9 cellular contexts compared by ENCODE assay signal in genomic region chr17:7328009-7328408, GRCh38. TPM values are rescaled to one million over a fixed set of nuclear protein-coding genes. Genes with fewer than 3 reads are reported as not detected.
DNase-seq lines count a peak whose midpoint lies in the region; ATAC-seq and TF ChIP-seq lines count a peak whose summit lies in the region.
"Had no signal": no experiment of that assay in that cellular context is flagged by ENCODE, and none has a peak within 500 bp of the region (broad histone marks: within the 10 kb centered on the region; RNA-seq: fewer than 3 reads in every experiment).

No MANE protein-coding gene starts in this region.

- H3K4me3 Mint-ChIP-seq in activated naive CD4-positive, alpha-beta T cell treated with anti-CD3 and anti-CD28 coated beads, Interleukin-2, amount 50 U/mL, for 24 hours: peak overlapping the region; percentile 89
- H3K4me3 Mint-ChIP-seq in activated B cell treated with CpG ODN at 0.5 μM for 24 hours: peak overlapping the region; percentile 95

- H3K27ac ChIP-seq in iPS-20b (ENCODE audit: low read length) (no peak overlapping the region), suprapubic skin (no peak overlapping the region)

- H3K4me1 Mint-ChIP-seq in activated naive CD4-positive, alpha-beta T cell treated with anti-CD3 and anti-CD28 coated beads, Interleukin-2, amount 50 U/mL, for 24 hours: peaks cover 38% of the 10 kb centered on the region
- peaks cover 41% of the 10 kb centered on the region for H3K4me1 Mint-ChIP-seq in activated B cell treated with CpG ODN at 0.5 μM for 24 hours

- intact Hi-C loops in activated B cell treated with CpG ODN at 0.5 μM for 24 hours (cut with micrococcal nuclease): loop anchor here (2.0 kb wide), 1 partner anchor 89 kb away; the partner anchor contains the start of gene PHF23

- no peaks in the 10 kb centered on the region for H3K9me3 Mint-ChIP-seq in activated naive CD4-positive, alpha-beta T cell treated with anti-CD3 and anti-CD28 coated beads, Interleukin-2, amount 50 U/mL, for 24 hours
- H3K9me3 Mint-ChIP-seq in activated B cell treated with CpG ODN at 0.5 μM for 24 hours: no peaks in the 10 kb centered on the region

- TF ChIP-seq POLR2A in suprapubic skin (IDR thresholded peaks at IDR 0.05): no peak

- H3K9ac ChIP-seq in iPS-20b (ENCODE audit: low read depth, low read length): peak overlapping the region; percentile 86; the same call in 1 of the 2 replicates

- POLR2A ChIA-PET in activated B cell treated with CpG ODN at 0.5 μM for 24 hours (lab: Charles Lee): interaction anchor here (1.0 to 3.8 kb wide), 6 partner anchors 9 to 359 kb away, joined by 6 to 52 read pairs (median 16); partner anchors contain the start of genes ACAP1, GPS2 and TP53

- peaks cover 33% of the 10 kb centered on the region for H3K36me3 ChIP-seq in iPS-20b (ENCODE audit: insufficient read depth, low read depth, low read length)
- peaks cover 28% of the 10 kb centered on the region for H3K36me3 ChIP-seq in suprapubic skin

- H3K4me1 ChIP-seq in iPS-20b (ENCODE audit: insufficient read depth, low read length) (peaks cover 3% of the 10 kb centered on the region; the same call in 1 of the 2 replicates), suprapubic skin (peaks cover 26% of the 10 kb centered on the region)

- H3K36me3 Mint-ChIP-seq in activated naive CD4-positive, alpha-beta T cell treated with anti-CD3 and anti-CD28 coated beads, Interleukin-2, amount 50 U/mL, for 24 hours: no peaks in the 10 kb centered on the region
- H3K36me3 Mint-ChIP-seq in activated B cell treated with CpG ODN at 0.5 μM for 24 hours (ENCODE audit: low read depth): peaks cover 48% of the 10 kb centered on the region

- H3K4me3 ChIP-seq in iPS-20b (ENCODE audit: low read length): peak overlapping the region; percentile 78
- H3K4me3 ChIP-seq in suprapubic skin: peak overlapping the region; percentile 71

- TF ChIP-seq CTCF in activated B cell treated with CpG ODN at 0.5 μM for 24 hours (IDR thresholded peaks at IDR 0.05) (no peak), suprapubic skin (IDR thresholded peaks at IDR 0.05) (no peak)

- H3K27me3 Mint-ChIP-seq in activated naive CD4-positive, alpha-beta T cell treated with anti-CD3 and anti-CD28 coated beads, Interleukin-2, amount 50 U/mL, for 24 hours: no peaks in the 10 kb centered on the region
- H3K27me3 Mint-ChIP-seq in activated B cell treated with CpG ODN at 0.5 μM for 24 hours: no peaks in the 10 kb centered on the region

- DNase-seq in activated naive CD4-positive, alpha-beta T cell (lab: John Stamatoyannopoulos, UW): no peak
- DNase-seq in activated B cell treated with CpG ODN at 0.5 μM for 24 hours (no peak), suprapubic skin (ENCODE audit: low spot score in 2 of 2) (no peak), NCI-H2029 treated with DMSO at 0.1 percent for 48 hours (lab: John Stamatoyannopoulos, UW) (no peak), DMS79 treated with DMSO at 0.1 percent for 48 hours (lab: John Stamatoyannopoulos, UW) (no peak)
- DNase-seq: hippocampal formation had no signal

- H3K9me3 ChIP-seq in iPS-20b (ENCODE audit: insufficient read depth, low read depth, low read length) (no peaks in the 10 kb centered on the region), suprapubic skin (no peaks in the 10 kb centered on the region)

- ATAC-seq in activated B cell treated with CpG ODN at 0.5 μM for 24 hours (ENCODE audit: low read depth): no peak
- no peak for ATAC-seq in GM21717 (IDR thresholded peaks at IDR 0.05; ENCODE audit: unreplicated experiment)

- CTCF ChIA-PET in activated B cell treated with CpG ODN at 0.5 μM for 24 hours (lab: Charles Lee): interaction anchor here (1.5 to 3.1 kb wide), 3 partner anchors 13 to 109 kb away, joined by 3 to 19 read pairs (median 4); partner anchors contain the start of gene GPS2

- no peak for TF ChIP-seq EP300 in suprapubic skin (IDR thresholded peaks at IDR 0.05)

- H3K27me3 ChIP-seq in iPS-20b (ENCODE audit: insufficient read depth, low read length) (no peaks in the 10 kb centered on the region), suprapubic skin (no peaks in the 10 kb centered on the region)

- H3K27ac Mint-ChIP-seq in activated naive CD4-positive, alpha-beta T cell treated with anti-CD3 and anti-CD28 coated beads, Interleukin-2, amount 50 U/mL, for 24 hours: peak overlapping the region; percentile 44
- peak overlapping the region; percentile 54 for H3K27ac Mint-ChIP-seq in activated B cell treated with CpG ODN at 0.5 μM for 24 hours

- 71% methylated on average over 1 of the region's 1 CpG for WGBS in suprapubic skin

RNA-seq across cellular contexts. Expression of gene NEURL4, which starts 1.1 kb away (rescaled TPM):
- 52.8 and 60.1 TPM in 2 replicates for total RNA-seq in activated B cell treated with CpG ODN at 0.5 μM for 24 hours
- total RNA-seq in suprapubic skin: 10 to 100 TPM; 11.7 to 51.3 (median 20.6) TPM

RNA-seq across cellular contexts. Expression of gene ACAP1, which starts 8.3 kb away (rescaled TPM):
- total RNA-seq in activated B cell treated with CpG ODN at 0.5 μM for 24 hours: 298 and 328 TPM in 2 replicates
- 10 to 100 TPM in 1 of 4 donors, 1 to 10 TPM in 2, under 1 TPM in 1; 0.70 to 12.4 (median 4.5) TPM for total RNA-seq in suprapubic skin

RNA-seq across cellular contexts. Expression of gene GPS2, which starts 12.8 kb away (rescaled TPM):
- total RNA-seq in activated B cell treated with CpG ODN at 0.5 μM for 24 hours (105 and 115 TPM in 2 replicates), suprapubic skin (100 to 1,000 TPM in 1 of 4 donors, 10 to 100 TPM in 3; 77.4 to 123 (median 87.0) TPM)

RNA-seq across cellular contexts. Expression of gene EIF5A, which starts 20.6 kb away (rescaled TPM):
- 656 and 664 TPM in 2 replicates for total RNA-seq in activated B cell treated with CpG ODN at 0.5 μM for 24 hours
- total RNA-seq in suprapubic skin: 100 to 1,000 TPM; 172 to 314 (median 239) TPM

RNA-seq across cellular contexts. Expression of gene KCTD11, which starts 24.0 kb away (rescaled TPM):
- total RNA-seq in activated B cell treated with CpG ODN at 0.5 μM for 24 hours: 7.2 and 7.8 TPM in 2 replicates
- total RNA-seq in suprapubic skin: 10 to 100 TPM in 3 of 4 donors, 1 to 10 TPM in 1; 9.1 to 50.1 (median 32.4) TPM

Comparison
In these comparisons a context has a peak if more than half of its experiments do, and no peak if none do; other contexts are left out.
1. RNA of gene ACAP1, which starts 8.3 kb away (total RNA-seq): 298 to 328 TPM in activated B cell treated with CpG ODN at 0.5 μM for 24 hours; 0.70 to 12.4 TPM in suprapubic skin; every median in the first group is over 10 times any median in the second.